In genomic region chr1:32413507-32414185, GRCh38 we compare ENCODE assay signal across 9 cellular contexts. TPM values are rescaled to one million over a fixed set of nuclear protein-coding genes. Genes with fewer than 3 reads are reported as not detected.
DNase-seq lines count a peak whose midpoint lies in the region; ATAC-seq and TF ChIP-seq lines count a peak whose summit lies in the region.
"Had no signal": no experiment of that assay in that cellular context is flagged by ENCODE, and none has a peak within 500 bp of the region (broad histone marks: within the 10 kb centered on the region; RNA-seq: fewer than 3 reads in every experiment).

No MANE protein-coding gene starts in this region.

- H3K9me3 ChIP-seq in Karpas-422 (ENCODE audit: low read length) (no peaks in the 10 kb centered on the region), psoas muscle (peaks cover 14% of the 10 kb centered on the region), aorta (ENCODE audit: control insufficient read depth, low read length) (no peaks in the 10 kb centered on the region)

- H3K36me3 ChIP-seq in Karpas-422 (ENCODE audit: insufficient read depth, low read length), result no peaks in the 10 kb centered on the region
- H3K36me3 ChIP-seq in psoas muscle (ENCODE audit: insufficient read depth in 1 of 2, low read depth in 1 of 2), result no peaks in the 10 kb centered on the region
- H3K36me3 ChIP-seq in aorta (ENCODE audit: control insufficient read depth in 1 of 2, insufficient read depth in 2 of 2, low read length in 1 of 2), result no peaks in the 10 kb centered on the region

- ATAC-seq in activated T-helper 17 cell treated with anti-CD3 and anti-CD28 coated beads, Interleukin-2, amount 50 U/mL, for 72 hours (replicated peaks), result peak; percentile 89
- ATAC-seq in psoas muscle (peak; percentile 30 to 67 (median 52)), aorta (ENCODE audit: low FRiP score) (peak; percentile 84), HG02840 (IDR thresholded peaks at IDR 0.05; ENCODE audit: low FRiP score, unreplicated experiment) (no peak)

- H4K20me1 ChIP-seq in Karpas-422 (ENCODE audit: insufficient read depth, low read depth, low read length), result no peaks in the 10 kb centered on the region

- TF ChIP-seq POLR2A in Raji (IDR thresholded peaks at IDR 0.05; ENCODE audit: insufficient read depth, low read depth, low read length), result 0 out of 2 replicates have a peak, but pooled peaks have one; percentile 23

- peaks cover 6% of the 10 kb centered on the region for H3K27me3 Mint-ChIP-seq in activated T-helper 17 cell treated with anti-CD3 and anti-CD28 coated beads, Interleukin-2, amount 50 U/mL, for 72 hours

- TF ChIP-seq CTCF in psoas muscle (IDR thresholded peaks at IDR 0.05), result peak; percentile 64

- no peak overlapping the region for H3K27ac Mint-ChIP-seq in activated T-helper 17 cell treated with anti-CD3 and anti-CD28 coated beads, Interleukin-2, amount 50 U/mL, for 72 hours

- H3K9ac ChIP-seq in Karpas-422 (ENCODE audit: low read length), result no peak overlapping the region

- H3K9me2 ChIP-seq in Karpas-422 (replicated peaks; ENCODE audit: insufficient read depth, low read length), result no peaks in the 10 kb centered on the region

- no peak overlapping the region for H3K4me3 Mint-ChIP-seq in activated T-helper 17 cell treated with anti-CD3 and anti-CD28 coated beads, Interleukin-2, amount 50 U/mL, for 72 hours

- H3K4me3 ChIP-seq in Karpas-422 (ENCODE audit: low read length) (no peak overlapping the region), psoas muscle (no peak overlapping the region), aorta (ENCODE audit: low read length in 2 of 2) (no peak overlapping the region)

- intact Hi-C loops in psoas muscle (cut with DNase I), result no loop called here
- intact Hi-C loops in aorta (cut with DNase I), result loop anchor here in 1 of 2 donors (1.0 kb wide), 1 partner anchor 12 kb away; no protein-coding TSS in a partner anchor

- H3K27ac ChIP-seq in Karpas-422 (ENCODE audit: low read length) (no peak overlapping the region), psoas muscle (no peak overlapping the region), aorta (ENCODE audit: low read depth in 1 of 2, low read length in 2 of 2) (no peak overlapping the region)

- DNase-seq in DMS153 (lab: John Stamatoyannopoulos, UW), result peak; percentile 84
- DNase-seq in Karpas-422, result peak; percentile 96
- DNase-seq in foreskin melanocyte, result peak; percentile 52
- DNase-seq in psoas muscle, result no peak
- peak in 1 of 2 donors; percentile 55 for DNase-seq in aorta

- H3K4me1 ChIP-seq in Karpas-422 (ENCODE audit: low read length), result peaks cover 16% of the 10 kb centered on the region
- no peaks in the 10 kb centered on the region for H3K4me1 ChIP-seq in psoas muscle
- no peaks in the 10 kb centered on the region for H3K4me1 ChIP-seq in aorta (ENCODE audit: control insufficient read depth in 1 of 2, insufficient read depth in 2 of 2, low read length in 2 of 2)

- no peaks in the 10 kb centered on the region for H3K9me3 Mint-ChIP-seq in activated T-helper 17 cell treated with anti-CD3 and anti-CD28 coated beads, Interleukin-2, amount 50 U/mL, for 72 hours

- no peaks in the 10 kb centered on the region for H3K36me3 Mint-ChIP-seq in activated T-helper 17 cell treated with anti-CD3 and anti-CD28 coated beads, Interleukin-2, amount 50 U/mL, for 72 hours (ENCODE audit: low read depth)

- H3K27me3 ChIP-seq in Karpas-422 (ENCODE audit: low read length), result no peaks in the 10 kb centered on the region
- no peaks in the 10 kb centered on the region for H3K27me3 ChIP-seq in psoas muscle (ENCODE audit: insufficient read depth in 3 of 3, low read length in 2 of 3)
- H3K27me3 ChIP-seq in aorta (ENCODE audit: control insufficient read depth in 1 of 2, insufficient read depth in 2 of 2, low read length in 1 of 2), result no peaks in the 10 kb centered on the region

- 47 to 58% (median 53%) methylated on average over 10 of the region's 10 CpGs for WGBS in psoas muscle, 3 donors
- WGBS in aorta, 2 donors, result 60 to 66% methylated on average over 10 of the region's 10 CpGs

- H3K4me1 Mint-ChIP-seq in activated T-helper 17 cell treated with anti-CD3 and anti-CD28 coated beads, Interleukin-2, amount 50 U/mL, for 72 hours, result peaks cover 4% of the 10 kb centered on the region

- H3K4me2 ChIP-seq in Karpas-422 (ENCODE audit: low read depth, low read length, poor library complexity, severe bottlenecking), result no peak overlapping the region

- no peaks in the 10 kb centered on the region for H3K79me2 ChIP-seq in Karpas-422 (ENCODE audit: low read length)

- H2AFZ ChIP-seq in Karpas-422 (ENCODE audit: low read length), result no peak overlapping the region

RNA-seq across cellular contexts. Expression of gene BSDC1, which starts 19.4 kb away (rescaled TPM):
- total RNA-seq in Karpas-422 (2014; rRNA removed; shearing (Covaris generic); ENCODE audit: low replicate concordance), result 45.1 and 50.0 TPM in 2 replicates
- total RNA-seq in activated T-helper 17 cell treated with anti-CD3 and anti-CD28 coated beads, Interleukin-2, amount 50 U/mL, for 72 hours, result 10 to 100 TPM; 46.1 to 71.6 TPM
- total RNA-seq in psoas muscle (10 to 100 TPM; 29.5 to 59.1 (median 34.5) TPM), aorta (10 to 100 TPM; 55.2 to 62.8 TPM)
- polyA plus RNA-seq in psoas muscle (10 to 100 TPM; 25.4 to 68.4 (median 29.6) TPM), aorta (10 to 100 TPM; 26.4 to 42.9 TPM)

RNA-seq across cellular contexts. Expression of gene ZBTB8B, which starts 51.2 kb away (rescaled TPM):
- total RNA-seq in Karpas-422 (2014; rRNA removed; shearing (Covaris generic); ENCODE audit: low replicate concordance), result not detected in 2 replicates
- total RNA-seq in activated T-helper 17 cell treated with anti-CD3 and anti-CD28 coated beads, Interleukin-2, amount 50 U/mL, for 72 hours, result not detected
- total RNA-seq in psoas muscle, result not detected
- under 1 TPM in 2 of 3 donors, not detected in 1; under 0.01 TPM for polyA plus RNA-seq in psoas muscle
- total RNA-seq in aorta, result under 1 TPM in 1 of 2 donors, not detected in 1; 0.03 TPM
- not detected for polyA plus RNA-seq in aorta
- total RNA-seq: T-helper 1 cell treated with Interleukin-12 subunit alpha and Interleukin-12 subunit beta and Interleukin-4 antibody, amounts not matched to agents 30 ng/mL and 1 ng/mL, for 36 hours had no signal

RNA-seq across cellular contexts. Expression of gene TSSK3, which starts 51.3 kb away (rescaled TPM):
- 1.4 and 1.5 TPM in 2 replicates for total RNA-seq in Karpas-422 (2014; rRNA removed; shearing (Covaris generic); ENCODE audit: low replicate concordance)
- 1 to 10 TPM in 1 of 2 donors, under 1 TPM in 1; 0.61 to 1.7 TPM for total RNA-seq in activated T-helper 17 cell treated with anti-CD3 and anti-CD28 coated beads, Interleukin-2, amount 50 U/mL, for 72 hours
- total RNA-seq in psoas muscle (1 to 10 TPM in 1 of 4 donors, not detected in 3; 1.5 TPM), aorta (1 to 10 TPM; 1.7 to 2.2 TPM)
- polyA plus RNA-seq in psoas muscle (1 to 10 TPM in 1 of 3 donors, under 1 TPM in 2; 0.10 to 4.0 (median 0.12) TPM), aorta (under 1 TPM in 1 of 2 donors, not detected in 1; 0.41 TPM)

RNA-seq across cellular contexts. Expression of gene FAM229A, which starts 51.4 kb away (rescaled TPM):
- 3.1 and 4.5 TPM in 2 replicates for total RNA-seq in Karpas-422 (2014; rRNA removed; shearing (Covaris generic); ENCODE audit: low replicate concordance)
- total RNA-seq in activated T-helper 17 cell treated with anti-CD3 and anti-CD28 coated beads, Interleukin-2, amount 50 U/mL, for 72 hours, result 10 to 100 TPM in 1 of 2 donors, 1 to 10 TPM in 1; 7.7 to 21.6 TPM
- total RNA-seq in psoas muscle (1 to 10 TPM in 3 of 4 donors, under 1 TPM in 1; 0.98 to 4.0 (median 1.7) TPM), aorta (10 to 100 TPM in 1 of 2 donors, 1 to 10 TPM in 1; 6.5 to 11.7 TPM)
- polyA plus RNA-seq in psoas muscle (1 to 10 TPM; 1.8 to 3.1 (median 2.1) TPM), aorta (10 to 100 TPM in 1 of 2 donors, 1 to 10 TPM in 1; 2.3 to 40.1 TPM)

Comparison
In these comparisons a context has a peak if more than half of its experiments do, and no peak if none do; other contexts are left out.
1. DNase-seq: peak in DMS153 (single experiment), Karpas-422 (single experiment) and foreskin melanocyte (single experiment); none in psoas muscle (0 of 2).